Comparison of ENCODE assay signal across 8 cellular contexts in genomic region chr3:11770477-11771381, GRCh38.
DNase-seq lines count a peak whose midpoint lies in the region; ATAC-seq, FAIRE-seq and TF ChIP-seq lines count a peak whose summit lies in the region.

No MANE protein-coding gene starts in this region.

- H3K4me3 ChIP-seq in WERI-Rb-1 (ENCODE audit: low read depth, low read length) (no peak overlapping the region; the same call in 1 of the 2 replicates), bronchial epithelial cell (ENCODE audit: low read depth, low read length) (peak overlapping the region; percentile 25)

- no peaks in the 10 kb centered on the region for H3K9me3 ChIP-seq in WERI-Rb-1 (ENCODE audit: severe bottlenecking)

- TF ChIP-seq CTCF in WERI-Rb-1 (IDR thresholded peaks at IDR 0.05; ENCODE audit: low read depth, low read length) (no peak), bronchial epithelial cell (IDR thresholded peaks at IDR 0.05; ENCODE audit: insufficient read depth, low read length, severe bottlenecking) (no peak), D721Med (IDR thresholded peaks at IDR 0.05; ENCODE audit: insufficient read depth, missing control alignments) (no peak)

- H3K36me3 ChIP-seq in WERI-Rb-1 (no peaks in the 10 kb centered on the region), bronchial epithelial cell (ENCODE audit: control insufficient read depth, insufficient read depth, low read length) (no peaks in the 10 kb centered on the region)

- ATAC-seq in GM18499 (IDR thresholded peaks at IDR 0.05; ENCODE audit: insufficient read depth, unreplicated experiment) (peak; percentile 96), HG02852 (IDR thresholded peaks at IDR 0.05; ENCODE audit: unreplicated experiment) (peak; percentile 99)

- peak; percentile 96 for FAIRE-seq in bronchial epithelial cell (lab: Jason Lieb, UNC)
- FAIRE-seq in D721Med (lab: Jason Lieb, UNC), result no peak

- H3K27me3 ChIP-seq in WERI-Rb-1 (ENCODE audit: insufficient read depth, low read depth, severe bottlenecking), result no peaks in the 10 kb centered on the region
- no peaks in the 10 kb centered on the region for H3K27me3 ChIP-seq in bronchial epithelial cell (ENCODE audit: control insufficient read depth, insufficient read depth, low read length)

- peak; percentile 87 for DNase-seq in NCI-H146 (lab: John Stamatoyannopoulos, UW)
- peak; percentile 65 for DNase-seq in WERI-Rb-1
- peak; percentile 99 for DNase-seq in bronchial epithelial cell (ENCODE audit: low read depth)
- peak; percentile 93 for DNase-seq in iris pigment epithelial cell (ENCODE audit: low read depth)
- peak; percentile 78 for DNase-seq in stimulated activated CD4-positive, alpha-beta T cell treated with anti-CD3 and anti-CD28 coated beads, Interleukin-15, amount 100 ng/mL, for 24 hours
- DNase-seq in D721Med (ENCODE audit: insufficient read length, low spot score), result no peak

- H3K27ac ChIP-seq in WERI-Rb-1, result no peak overlapping the region
